8 cellular contexts compared by ENCODE assay signal in the genomic region with DNA sequence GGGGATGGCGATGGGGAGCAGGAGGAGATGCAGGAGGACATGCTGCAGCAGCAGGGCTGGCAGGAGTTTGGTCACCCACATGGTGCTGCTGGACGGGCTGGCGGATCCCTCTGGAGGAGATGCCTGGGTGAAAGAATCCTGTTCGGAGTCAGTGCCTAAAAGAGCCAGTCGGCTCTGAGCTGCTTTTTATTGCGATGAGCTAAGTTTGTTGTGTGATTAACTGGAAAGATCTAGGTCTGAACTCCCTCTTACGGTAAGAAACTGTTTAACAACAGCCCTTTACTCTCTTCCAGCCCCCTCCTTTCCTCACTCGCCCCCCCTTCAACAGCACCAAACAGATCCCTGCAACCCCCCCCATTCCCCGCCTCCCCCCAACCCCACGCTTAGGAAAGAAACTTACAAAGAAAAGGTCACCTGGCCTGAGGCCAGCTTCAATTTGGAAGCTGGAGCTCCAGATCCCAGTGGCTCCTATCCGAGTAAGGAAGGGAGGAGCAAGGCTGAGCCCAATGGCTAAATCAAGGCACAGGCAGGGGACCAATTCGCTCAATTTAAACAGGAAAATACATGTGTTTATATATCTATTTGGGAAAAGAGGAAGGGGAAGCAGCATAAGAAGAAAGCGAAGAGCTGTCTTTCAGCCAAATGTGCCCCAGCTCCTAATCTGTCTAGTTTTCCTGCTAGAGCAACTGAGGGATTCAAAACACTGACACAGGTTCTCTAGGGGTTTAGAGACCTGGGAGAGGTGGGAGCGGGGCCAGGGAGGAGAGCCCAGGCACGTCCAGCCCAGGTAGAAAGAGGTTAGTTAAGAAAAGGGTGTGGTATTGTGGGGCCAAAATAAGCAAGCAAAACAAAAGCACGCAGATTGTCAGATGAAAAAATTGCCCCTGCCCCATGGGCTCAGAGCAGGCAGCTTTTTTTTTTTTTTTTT. TPM values are rescaled to one million over a fixed set of nuclear protein-coding genes. Genes with fewer than 3 reads are reported as not detected.
A peak's percentile ranks its signal among the peaks of the same experiment; 100 is the strongest.
DNase-seq lines count a peak whose midpoint lies in the region; ATAC-seq and TF ChIP-seq lines count a peak whose summit lies in the region.

Gene HGF (minus strand): TSS at position 157 of the 928 bp plus-strand sequence. CDS start 76 bp downstream, at position 81.

- no peaks in the 10 kb centered on the region for H3K4me1 Mint-ChIP-seq in activated naive CD4-positive, alpha-beta T cell treated with anti-CD3 and anti-CD28 coated beads for 36 hours (ENCODE audit: low read depth)

- H3K4me1 ChIP-seq in DOHH2 (ENCODE audit: control insufficient read depth, low read length) (peaks cover 19% of the 10 kb centered on the region), OCI-LY3 (ENCODE audit: low read length) (peaks cover 9% of the 10 kb centered on the region; the same call in 1 of the 2 replicates)

- intact Hi-C loops in activated naive CD4-positive, alpha-beta T cell treated with anti-CD3 and anti-CD28 coated beads for 36 hours (cut with micrococcal nuclease), result no loop called here

- H3K79me2 ChIP-seq in DOHH2 (ENCODE audit: control insufficient read depth, low read length), result no peaks in the 10 kb centered on the region
- H3K79me2 ChIP-seq in OCI-LY3 (ENCODE audit: low read length), result no peaks in the 10 kb centered on the region

- no peaks in the 10 kb centered on the region for H3K9me2 ChIP-seq in DOHH2 (replicated peaks; ENCODE audit: control insufficient read depth, low read length)

- no peaks in the 10 kb centered on the region for H3F3A ChIP-seq in DOHH2 (ENCODE audit: control insufficient read depth, insufficient read depth)

- H3K4me3 Mint-ChIP-seq in activated naive CD4-positive, alpha-beta T cell treated with anti-CD3 and anti-CD28 coated beads for 36 hours, result no peak within 1 kb of the TSS

- no peaks in the 10 kb centered on the region for H4K20me1 ChIP-seq in DOHH2 (ENCODE audit: control insufficient read depth, insufficient read depth, low read depth, low read length)
- no peaks in the 10 kb centered on the region for H4K20me1 ChIP-seq in OCI-LY3 (ENCODE audit: insufficient read depth, low read length)

- peak within 1 kb of the TSS; percentile 37 for H3K4me2 ChIP-seq in DOHH2 (ENCODE audit: low read length)
- peak within 1 kb of the TSS; percentile 48 for H3K4me2 ChIP-seq in OCI-LY3 (ENCODE audit: low read length)

- no peaks in the 10 kb centered on the region for H3K36me3 ChIP-seq in DOHH2 (ENCODE audit: control insufficient read depth, low read length)
- no peaks in the 10 kb centered on the region for H3K36me3 ChIP-seq in OCI-LY3 (replicated peaks; ENCODE audit: low read depth, low read length)

- peaks cover 2% of the 10 kb centered on the region for H3K27me3 Mint-ChIP-seq in activated naive CD4-positive, alpha-beta T cell treated with anti-CD3 and anti-CD28 coated beads for 36 hours (ENCODE audit: low read depth)

- H3K27me3 ChIP-seq in DOHH2 (ENCODE audit: control insufficient read depth, low read length), result no peaks in the 10 kb centered on the region
- H3K27me3 ChIP-seq in OCI-LY3 (ENCODE audit: low read depth, low read length), result no peaks in the 10 kb centered on the region

- no peaks in the 10 kb centered on the region for H3K9me3 ChIP-seq in DOHH2 (ENCODE audit: control insufficient read depth, insufficient read depth, low read length)
- H3K9me3 ChIP-seq in OCI-LY3 (ENCODE audit: insufficient read depth, low read length), result no peaks in the 10 kb centered on the region

- CTCF ChIA-PET in activated naive CD4-positive, alpha-beta T cell treated with anti-CD3 and anti-CD28 coated beads for 36 hours (lab: Charles Lee), result no interaction called here

- H3K36me3 Mint-ChIP-seq in activated naive CD4-positive, alpha-beta T cell treated with anti-CD3 and anti-CD28 coated beads for 36 hours (ENCODE audit: low read depth), result no peaks in the 10 kb centered on the region

- H3K9ac ChIP-seq in OCI-LY3 (ENCODE audit: low read length), result no peak within 1 kb of the TSS

- H3K9me3 Mint-ChIP-seq in activated naive CD4-positive, alpha-beta T cell treated with anti-CD3 and anti-CD28 coated beads for 36 hours, result no peaks in the 10 kb centered on the region

- H3K27ac ChIP-seq in DOHH2 (ENCODE audit: low read depth, low read length) (no peak within 1 kb of the TSS), OCI-LY3 (ENCODE audit: low read length) (no peak within 1 kb of the TSS)

- TF ChIP-seq CTCF in DOHH2 (IDR thresholded peaks at IDR 0.05; ENCODE audit: low read depth, low read length, poor library complexity, severe bottlenecking), result no peak
- no peak for TF ChIP-seq CTCF in OCI-LY3 (IDR thresholded peaks at IDR 0.05; ENCODE audit: low read depth, low read length)
- TF ChIP-seq CTCF in fibroblast of the aortic adventitia (IDR thresholded peaks at IDR 0.05; ENCODE audit: insufficient read depth, low read length), result peak; percentile 46
- TF ChIP-seq CTCF in omental fat pad (IDR thresholded peaks at IDR 0.05), result no peak

- no peak within 1 kb of the TSS for H3K27ac Mint-ChIP-seq in activated naive CD4-positive, alpha-beta T cell treated with anti-CD3 and anti-CD28 coated beads for 36 hours

- peak; percentile 89 for ATAC-seq in omental fat pad (ENCODE audit: low FRiP score)

- peak within 1 kb of the TSS; percentile 85 for H2AFZ ChIP-seq in OCI-LY3 (ENCODE audit: low read depth, low read length)

- peak within 1 kb of the TSS; percentile 3; the same call in 1 of the 2 replicates for H3K4me3 ChIP-seq in DOHH2 (ENCODE audit: low read length)
- H3K4me3 ChIP-seq in OCI-LY3 (ENCODE audit: low read length), result peak within 1 kb of the TSS; percentile 20; the same call in 1 of the 2 replicates
- peak within 1 kb of the TSS; percentile 79 for H3K4me3 ChIP-seq in fibroblast of the aortic adventitia (ENCODE audit: low read depth, low read length)

- DNase-seq in fibroblast of the aortic adventitia (ENCODE audit: low read depth) (peak; percentile 91), omental fat pad (ENCODE audit: low spot score) (peak; percentile 29), NCI-H2171 (lab: John Stamatoyannopoulos, UW) (no peak)
- DNase-seq in central memory CD4-positive, alpha-beta T cell, result no peak
- no peak for DNase-seq in activated CD4-positive, alpha-beta T cell treated with anti-CD3 and anti-CD28 coated beads, Interleukin-2, amount 50 U/mL, for 1 hour
- no peak for DNase-seq in activated naive CD4-positive, alpha-beta T cell treated with anti-CD3 and anti-CD28 coated beads for 36 hours

RNA-seq across cellular contexts. Expression of gene HGF, which starts in this region (rescaled TPM):
- total RNA-seq in fibroblast of the aortic adventitia (ENCODE audit: low replicate concordance) (35.1 and 194 TPM in 2 replicates), omental fat pad (10 to 100 TPM in 2 of 4 donors, 1 to 10 TPM in 2; 4.8 to 16.6 (median 9.7) TPM)
- total RNA-seq in activated naive CD4-positive, alpha-beta T cell treated with anti-CD3 and anti-CD28 coated beads for 36 hours, result not detected

Comparison
In these comparisons a context has a peak if more than half of its experiments do, and no peak if none do; other contexts are left out.
1. H3K4me3 ChIP-seq: peak in every context shown above with its lines; median percentile 79 in fibroblast of the aortic adventitia; 20 in OCI-LY3; 3 in DOHH2.
2. DNase-seq: peak in fibroblast of the aortic adventitia (single experiment) and omental fat pad (single experiment); none in central memory CD4-positive, alpha-beta T cell (single experiment), activated CD4-positive, alpha-beta T cell treated with anti-CD3 and anti-CD28 coated beads, Interleukin-2, amount 50 U/mL, for 1 hour (single experiment), NCI-H2171 (single experiment) and activated naive CD4-positive, alpha-beta T cell treated with anti-CD3 and anti-CD28 coated beads for 36 hours (single experiment).